Comparison of ENCODE assay signal across 8 cellular contexts in the genomic region with DNA sequence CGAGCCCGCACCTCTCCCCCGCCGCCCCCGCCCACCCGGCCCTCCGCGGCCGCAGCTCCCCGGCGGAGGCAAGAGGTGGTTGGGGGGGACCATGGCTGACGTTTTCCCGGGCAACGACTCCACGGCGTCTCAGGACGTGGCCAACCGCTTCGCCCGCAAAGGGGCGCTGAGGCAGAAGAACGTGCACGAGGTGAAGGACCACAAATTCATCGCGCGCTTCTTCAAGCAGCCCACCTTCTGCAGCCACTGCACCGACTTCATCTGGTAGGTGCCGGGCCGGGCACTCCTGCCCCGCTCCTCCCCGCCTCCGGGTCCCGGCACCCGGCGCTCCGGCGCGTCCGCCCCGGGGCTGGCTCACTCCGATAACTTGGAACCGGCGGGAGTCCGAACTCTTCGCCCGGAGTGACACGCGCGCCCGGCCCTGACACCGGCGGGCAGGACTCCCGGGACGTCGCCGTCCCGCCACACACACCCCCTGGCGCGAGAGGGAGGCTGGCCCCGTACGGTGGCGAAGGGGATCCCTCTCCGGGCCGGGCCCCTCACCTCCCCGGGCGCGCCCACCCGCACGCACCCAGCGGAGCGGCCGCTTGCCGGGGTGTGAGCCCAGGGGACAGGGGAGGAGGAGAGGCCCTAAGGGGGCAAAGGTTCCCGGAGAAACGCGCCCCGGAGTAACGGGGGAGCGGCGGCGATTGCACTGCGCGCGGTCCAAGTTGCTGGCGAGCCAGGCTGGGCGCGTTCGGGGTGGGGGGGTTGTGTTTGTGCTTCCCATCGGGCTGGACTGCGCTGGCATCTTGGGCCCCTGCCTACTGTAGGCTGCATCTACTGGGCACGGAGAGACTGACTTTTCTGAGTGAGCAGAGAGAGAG. TPM values are rescaled to one million over a fixed set of nuclear protein-coding genes. Genes with fewer than 3 reads are reported as not detected.
A peak's percentile ranks its signal among the peaks of the same experiment; 100 is the strongest.
DNase-seq lines count a peak whose midpoint lies in the region; ATAC-seq and TF ChIP-seq lines count a peak whose summit lies in the region.

No MANE protein-coding gene starts in this region.

- H3K27ac ChIP-seq in body of pancreas, result peak overlapping the region; percentile 63 to 82 (median 70)

- peak in 2 of 3 donors; percentile 25 to 41 for TF ChIP-seq POLR2A in body of pancreas (IDR thresholded peaks at IDR 0.05)

- peaks cover 44% of the 10 kb centered on the region for H3K4me1 Mint-ChIP-seq in T-helper 2 cell treated with Interferon-gamma antibody and Interleukin-4, amounts not matched to agents 5 μg/mL and 100 μg/mL, for 36 hours (ENCODE audit: low read depth)

- DNase-seq in Ammon's horn (ENCODE audit: low spot score) (peak; percentile 62), HT1080 (ENCODE audit: low read depth) (peak; percentile 62), body of pancreas (peak; percentile 60 to 77 (median 72)), iPS DF 19.7 (ENCODE audit: low read depth, low spot score) (peak; percentile 33), renal cortical epithelial cell (ENCODE audit: low read depth) (peak; percentile 65)
- peak; percentile 21 for DNase-seq in T-helper 2 cell treated with Interferon-gamma antibody and Interleukin-4, amounts not matched to agents 5 μg/mL and 100 μg/mL, for 36 hours (ENCODE audit: low spot score)

- H3K9me3 ChIP-seq in body of pancreas, result no peaks in the 10 kb centered on the region

- H3K4me1 ChIP-seq in body of pancreas, result peaks cover 11% of the 10 kb centered on the region

- TF ChIP-seq CTCF in body of pancreas (IDR thresholded peaks at IDR 0.05), result no peak

- H3K4me3 Mint-ChIP-seq in T-helper 2 cell treated with Interferon-gamma antibody and Interleukin-4, amounts not matched to agents 5 μg/mL and 100 μg/mL, for 36 hours, result peak overlapping the region; percentile 98

- no peaks in the 10 kb centered on the region for H3K36me3 ChIP-seq in body of pancreas (replicated peaks in 1 of 2; ENCODE audit: insufficient read depth in 1 of 2, low read depth in 2 of 2)

- H3K9me3 Mint-ChIP-seq in T-helper 2 cell treated with Interferon-gamma antibody and Interleukin-4, amounts not matched to agents 5 μg/mL and 100 μg/mL, for 36 hours, result no peaks in the 10 kb centered on the region

- no peaks in the 10 kb centered on the region for H3K27me3 Mint-ChIP-seq in T-helper 2 cell treated with Interferon-gamma antibody and Interleukin-4, amounts not matched to agents 5 μg/mL and 100 μg/mL, for 36 hours (ENCODE audit: low read depth)

- peak; percentile 39 for ATAC-seq in GM19395 (IDR thresholded peaks at IDR 0.05; ENCODE audit: unreplicated experiment)
- ATAC-seq in body of pancreas, result peak; percentile 50
- ATAC-seq in GM21717 (IDR thresholded peaks at IDR 0.05; ENCODE audit: unreplicated experiment), result no peak

- H3K27ac Mint-ChIP-seq in T-helper 2 cell treated with Interferon-gamma antibody and Interleukin-4, amounts not matched to agents 5 μg/mL and 100 μg/mL, for 36 hours, result peak overlapping the region; percentile 94

- no peaks in the 10 kb centered on the region for H3K27me3 ChIP-seq in body of pancreas

- intact Hi-C loops in body of pancreas (cut with DNase I), result no loop called here

- peak overlapping the region; percentile 53 to 85 for H3K4me3 ChIP-seq in body of pancreas

- peaks cover 29% of the 10 kb centered on the region for H3K36me3 Mint-ChIP-seq in T-helper 2 cell treated with Interferon-gamma antibody and Interleukin-4, amounts not matched to agents 5 μg/mL and 100 μg/mL, for 36 hours (ENCODE audit: low read depth)

- 0% methylated on average over 13 to 80 of the region's 91 CpGs for WGBS in body of pancreas, 2 donors

RNA-seq across cellular contexts. Expression of gene PRKCA, which starts 0.6 kb away (rescaled TPM):
- 16.2 and 24.1 TPM in 2 replicates for total RNA-seq in HT1080 (2014; rRNA removed; shearing (Covaris generic))
- 33.0 and 42.6 TPM in 2 replicates for polyA plus RNA-seq in HT1080 (2015; cell fraction: cytosol; rRNA removed)
- polyA plus RNA-seq in HT1080 (2015; cell fraction: nucleus; rRNA removed), result 51.4 and 59.1 TPM in 2 replicates
- total RNA-seq in body of pancreas (1 to 10 TPM; 6.5 to 6.6 TPM), renal cortical epithelial cell (7.3 and 31.9 TPM in 2 replicates)

Comparison
In these comparisons a context has a peak if more than half of its experiments do, and no peak if none do; other contexts are left out.
1. DNase-seq: peak in every context shown above with its lines; median percentile 72 in body of pancreas; 65 in renal cortical epithelial cell; 62 in Ammon's horn; 62 in HT1080; 33 in iPS DF 19.7; 21 in T-helper 2 cell treated with Interferon-gamma antibody and Interleukin-4, amounts not matched to agents 5 μg/mL and 100 μg/mL, for 36 hours.